In the genomic region with DNA sequence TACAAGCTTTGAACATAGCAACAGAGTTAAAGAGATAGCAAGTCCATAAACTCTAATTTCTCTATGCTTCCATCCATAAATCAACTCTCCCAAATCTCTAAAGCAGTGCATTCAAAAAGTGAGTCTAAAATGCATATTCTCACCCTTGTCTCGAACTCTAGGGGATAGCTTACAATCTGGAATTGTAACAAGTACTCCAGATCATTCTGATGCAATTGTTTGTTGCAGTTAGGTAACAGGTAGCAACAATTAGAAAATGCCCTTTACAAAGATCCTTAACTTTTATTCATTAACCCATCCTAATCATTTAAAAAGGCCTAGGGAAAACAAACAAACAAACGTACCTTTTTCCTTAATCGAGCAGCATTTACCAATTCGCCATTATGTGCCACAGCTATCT, we compare ENCODE assay signal across 3 cellular contexts.
TF ChIP-seq lines count a peak whose summit lies in the region.

No MANE protein-coding gene starts in this region.

TF ChIP-seq in liver, 16 proteins besides CTCF, POLR2A, EP300 and RAD21:
- no peak for TF ChIP-seq EGR1 (IDR thresholded peaks at IDR 0.05; ENCODE audit: low read depth in 2 of 2)
- TF ChIP-seq FOXA1 (IDR thresholded peaks at IDR 0.05): no peak
- TF ChIP-seq HNF4A (conservative IDR thresholded peaks at IDR 0.05): peak in 1 of 2 donors; percentile 10
- TF ChIP-seq SP1 (IDR thresholded peaks at IDR 0.05): peak; percentile 24

TF ChIP-seq in HepG2, 621 proteins besides CTCF, POLR2A, EP300 and RAD21:
- TF ChIP-seq KDM1A (CRISPR knock-in tag; IDR thresholded peaks at IDR 0.05): no peak
- TF ChIP-seq, protein P1, sequence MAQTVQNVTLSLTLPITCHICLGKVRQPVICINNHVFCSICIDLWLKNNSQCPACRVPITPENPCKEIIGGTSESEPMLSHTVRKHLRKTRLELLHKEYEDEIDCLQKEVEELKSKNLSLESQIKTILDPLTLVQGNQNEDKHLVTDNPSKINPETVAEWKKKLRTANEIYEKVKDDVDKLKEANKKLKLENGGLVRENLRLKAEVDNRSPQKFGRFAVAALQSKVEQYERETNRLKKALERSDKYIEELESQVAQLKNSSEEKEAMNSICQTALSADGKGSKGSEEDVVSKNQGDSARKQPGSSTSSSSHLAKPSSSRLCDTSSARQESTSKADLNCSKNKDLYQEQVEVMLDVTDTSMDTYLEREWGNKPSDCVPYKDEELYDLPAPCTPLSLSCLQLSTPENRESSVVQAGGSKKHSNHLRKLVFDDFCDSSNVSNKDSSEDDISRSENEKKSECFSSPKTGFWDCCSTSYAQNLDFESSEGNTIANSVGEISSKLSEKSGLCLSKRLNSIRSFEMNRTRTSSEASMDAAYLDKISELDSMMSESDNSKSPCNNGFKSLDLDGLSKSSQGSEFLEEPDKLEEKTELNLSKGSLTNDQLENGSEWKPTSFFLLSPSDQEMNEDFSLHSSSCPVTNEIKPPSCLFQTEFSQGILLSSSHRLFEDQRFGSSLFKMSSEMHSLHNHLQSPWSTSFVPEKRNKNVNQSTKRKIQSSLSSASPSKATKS (CRISPR knock-in tag; IDR thresholded peaks at IDR 0.05): no peak
- TF ChIP-seq, protein P2, sequence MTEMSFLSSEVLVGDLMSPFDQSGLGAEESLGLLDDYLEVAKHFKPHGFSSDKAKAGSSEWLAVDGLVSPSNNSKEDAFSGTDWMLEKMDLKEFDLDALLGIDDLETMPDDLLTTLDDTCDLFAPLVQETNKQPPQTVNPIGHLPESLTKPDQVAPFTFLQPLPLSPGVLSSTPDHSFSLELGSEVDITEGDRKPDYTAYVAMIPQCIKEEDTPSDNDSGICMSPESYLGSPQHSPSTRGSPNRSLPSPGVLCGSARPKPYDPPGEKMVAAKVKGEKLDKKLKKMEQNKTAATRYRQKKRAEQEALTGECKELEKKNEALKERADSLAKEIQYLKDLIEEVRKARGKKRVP (CRISPR knock-in tag; IDR thresholded peaks at IDR 0.05): 0 out of 4 replicates have a peak, but pooled peaks of 1 of the 2 experiments have one; percentile 18
- TF ChIP-seq, protein P3, sequence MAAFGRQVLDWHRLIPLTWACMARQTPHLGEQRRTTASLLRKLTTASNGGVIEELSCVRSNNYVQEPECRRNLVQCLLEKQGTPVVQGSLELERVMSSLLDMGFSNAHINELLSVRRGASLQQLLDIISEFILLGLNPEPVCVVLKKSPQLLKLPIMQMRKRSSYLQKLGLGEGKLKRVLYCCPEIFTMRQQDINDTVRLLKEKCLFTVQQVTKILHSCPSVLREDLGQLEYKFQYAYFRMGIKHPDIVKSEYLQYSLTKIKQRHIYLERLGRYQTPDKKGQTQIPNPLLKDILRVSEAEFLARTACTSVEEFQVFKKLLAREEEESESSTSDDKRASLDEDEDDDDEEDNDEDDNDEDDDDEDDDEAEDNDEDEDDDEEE (CRISPR knock-in tag; IDR thresholded peaks at IDR 0.05): no peak
- TF ChIP-seq, protein P4, sequence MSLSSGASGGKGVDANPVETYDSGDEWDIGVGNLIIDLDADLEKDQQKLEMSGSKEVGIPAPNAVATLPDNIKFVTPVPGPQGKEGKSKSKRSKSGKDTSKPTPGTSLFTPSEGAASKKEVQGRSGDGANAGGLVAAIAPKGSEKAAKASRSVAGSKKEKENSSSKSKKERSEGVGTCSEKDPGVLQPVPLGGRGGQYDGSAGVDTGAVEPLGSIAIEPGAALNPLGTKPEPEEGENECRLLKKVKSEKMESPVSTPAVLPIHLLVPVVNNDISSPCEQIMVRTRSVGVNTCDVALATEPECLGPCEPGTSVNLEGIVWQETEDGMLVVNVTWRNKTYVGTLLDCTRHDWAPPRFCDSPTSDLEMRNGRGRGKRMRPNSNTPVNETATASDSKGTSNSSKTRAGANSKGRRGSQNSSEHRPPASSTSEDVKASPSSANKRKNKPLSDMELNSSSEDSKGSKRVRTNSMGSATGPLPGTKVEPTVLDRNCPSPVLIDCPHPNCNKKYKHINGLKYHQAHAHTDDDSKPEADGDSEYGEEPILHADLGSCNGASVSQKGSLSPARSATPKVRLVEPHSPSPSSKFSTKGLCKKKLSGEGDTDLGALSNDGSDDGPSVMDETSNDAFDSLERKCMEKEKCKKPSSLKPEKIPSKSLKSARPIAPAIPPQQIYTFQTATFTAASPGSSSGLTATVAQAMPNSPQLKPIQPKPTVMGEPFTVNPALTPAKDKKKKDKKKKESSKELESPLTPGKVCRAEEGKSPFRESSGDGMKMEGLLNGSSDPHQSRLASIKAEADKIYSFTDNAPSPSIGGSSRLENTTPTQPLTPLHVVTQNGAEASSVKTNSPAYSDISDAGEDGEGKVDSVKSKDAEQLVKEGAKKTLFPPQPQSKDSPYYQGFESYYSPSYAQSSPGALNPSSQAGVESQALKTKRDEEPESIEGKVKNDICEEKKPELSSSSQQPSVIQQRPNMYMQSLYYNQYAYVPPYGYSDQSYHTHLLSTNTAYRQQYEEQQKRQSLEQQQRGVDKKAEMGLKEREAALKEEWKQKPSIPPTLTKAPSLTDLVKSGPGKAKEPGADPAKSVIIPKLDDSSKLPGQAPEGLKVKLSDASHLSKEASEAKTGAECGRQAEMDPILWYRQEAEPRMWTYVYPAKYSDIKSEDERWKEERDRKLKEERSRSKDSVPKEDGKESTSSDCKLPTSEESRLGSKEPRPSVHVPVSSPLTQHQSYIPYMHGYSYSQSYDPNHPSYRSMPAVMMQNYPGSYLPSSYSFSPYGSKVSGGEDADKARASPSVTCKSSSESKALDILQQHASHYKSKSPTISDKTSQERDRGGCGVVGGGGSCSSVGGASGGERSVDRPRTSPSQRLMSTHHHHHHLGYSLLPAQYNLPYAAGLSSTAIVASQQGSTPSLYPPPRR (CRISPR knock-in tag; IDR thresholded peaks at IDR 0.05; ENCODE audit: borderline replicate concordance): no peak
- no peak for TF ChIP-seq XBP1 (CRISPR knock-in tag; IDR thresholded peaks at IDR 0.05)
- no peak for TF ChIP-seq ZFY (CRISPR knock-in tag; IDR thresholded peaks at IDR 0.05)
- TF ChIP-seq, protein P5, sequence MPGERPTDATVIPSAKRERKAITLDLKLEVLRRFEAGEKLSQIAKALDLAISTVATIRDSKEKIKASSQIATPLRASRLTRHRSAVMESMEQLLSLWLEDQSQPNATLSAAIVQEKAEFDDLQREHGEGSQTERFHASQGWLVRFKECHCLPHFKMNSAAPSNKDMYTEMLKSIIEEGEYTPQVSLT (CRISPR knock-in tag; IDR thresholded peaks at IDR 0.05; ENCODE audit: borderline replicate concordance, low read depth): no peak

TF ChIP-seq in WTC11, 78 proteins besides CTCF, POLR2A, EP300 and RAD21:
- TF ChIP-seq, protein P6, sequence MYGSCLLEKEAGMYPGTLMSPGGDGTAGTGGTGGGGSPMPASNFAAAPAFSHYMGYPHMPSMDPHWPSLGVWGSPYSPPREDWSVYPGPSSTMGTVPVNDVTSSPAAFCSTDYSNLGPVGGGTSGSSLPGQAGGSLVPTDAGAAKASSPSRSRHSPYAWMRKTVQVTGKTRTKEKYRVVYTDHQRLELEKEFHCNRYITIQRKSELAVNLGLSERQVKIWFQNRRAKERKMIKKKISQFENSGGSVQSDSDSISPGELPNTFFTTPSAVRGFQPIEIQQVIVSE (CRISPR knock-in tag; IDR thresholded peaks at IDR 0.05; ENCODE audit: borderline replicate concordance): no peak
- TF ChIP-seq FOXJ3 (CRISPR knock-in tag; IDR thresholded peaks at IDR 0.05; ENCODE audit: borderline replicate concordance): no peak
- TF ChIP-seq MYBL2 (CRISPR knock-in tag; IDR thresholded peaks at IDR 0.05): no peak
- no peak for TF ChIP-seq PRRX2 (CRISPR knock-in tag; IDR thresholded peaks at IDR 0.05)
- TF ChIP-seq TP53 (CRISPR knock-in tag; IDR thresholded peaks at IDR 0.05): no peak
- TF ChIP-seq, protein P7, sequence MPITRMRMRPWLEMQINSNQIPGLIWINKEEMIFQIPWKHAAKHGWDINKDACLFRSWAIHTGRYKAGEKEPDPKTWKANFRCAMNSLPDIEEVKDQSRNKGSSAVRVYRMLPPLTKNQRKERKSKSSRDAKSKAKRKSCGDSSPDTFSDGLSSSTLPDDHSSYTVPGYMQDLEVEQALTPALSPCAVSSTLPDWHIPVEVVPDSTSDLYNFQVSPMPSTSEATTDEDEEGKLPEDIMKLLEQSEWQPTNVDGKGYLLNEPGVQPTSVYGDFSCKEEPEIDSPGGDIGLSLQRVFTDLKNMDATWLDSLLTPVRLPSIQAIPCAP (CRISPR knock-in tag; IDR thresholded peaks at IDR 0.05): no peak
- TF ChIP-seq, protein P8, sequence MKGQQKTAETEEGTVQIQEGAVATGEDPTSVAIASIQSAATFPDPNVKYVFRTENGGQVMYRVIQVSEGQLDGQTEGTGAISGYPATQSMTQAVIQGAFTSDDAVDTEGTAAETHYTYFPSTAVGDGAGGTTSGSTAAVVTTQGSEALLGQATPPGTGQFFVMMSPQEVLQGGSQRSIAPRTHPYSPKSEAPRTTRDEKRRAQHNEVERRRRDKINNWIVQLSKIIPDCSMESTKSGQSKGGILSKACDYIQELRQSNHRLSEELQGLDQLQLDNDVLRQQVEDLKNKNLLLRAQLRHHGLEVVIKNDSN (CRISPR knock-in tag; IDR thresholded peaks at IDR 0.05): no peak
- no peak for TF ChIP-seq GRHL2 (CRISPR knock-in tag; IDR thresholded peaks at IDR 0.05; ENCODE audit: insufficient replicate concordance, severe bottlenecking)
- TF ChIP-seq, protein P9, sequence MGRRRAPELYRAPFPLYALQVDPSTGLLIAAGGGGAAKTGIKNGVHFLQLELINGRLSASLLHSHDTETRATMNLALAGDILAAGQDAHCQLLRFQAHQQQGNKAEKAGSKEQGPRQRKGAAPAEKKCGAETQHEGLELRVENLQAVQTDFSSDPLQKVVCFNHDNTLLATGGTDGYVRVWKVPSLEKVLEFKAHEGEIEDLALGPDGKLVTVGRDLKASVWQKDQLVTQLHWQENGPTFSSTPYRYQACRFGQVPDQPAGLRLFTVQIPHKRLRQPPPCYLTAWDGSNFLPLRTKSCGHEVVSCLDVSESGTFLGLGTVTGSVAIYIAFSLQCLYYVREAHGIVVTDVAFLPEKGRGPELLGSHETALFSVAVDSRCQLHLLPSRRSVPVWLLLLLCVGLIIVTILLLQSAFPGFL (CRISPR knock-in tag; IDR thresholded peaks at IDR 0.05; ENCODE audit: borderline replicate concordance): no peak
- TF ChIP-seq ZNF219 (CRISPR knock-in tag; IDR thresholded peaks at IDR 0.05; ENCODE audit: borderline replicate concordance): no peak
- no peak for TF ChIP-seq NFATC4 (CRISPR knock-in tag; IDR thresholded peaks at IDR 0.05)
- no peak for TF ChIP-seq OVOL2 (CRISPR knock-in tag; IDR thresholded peaks at IDR 0.05; ENCODE audit: borderline replicate concordance)
- TF ChIP-seq NR2C2 (CRISPR knock-in tag; IDR thresholded peaks at IDR 0.05): no peak
- TF ChIP-seq, protein P10, sequence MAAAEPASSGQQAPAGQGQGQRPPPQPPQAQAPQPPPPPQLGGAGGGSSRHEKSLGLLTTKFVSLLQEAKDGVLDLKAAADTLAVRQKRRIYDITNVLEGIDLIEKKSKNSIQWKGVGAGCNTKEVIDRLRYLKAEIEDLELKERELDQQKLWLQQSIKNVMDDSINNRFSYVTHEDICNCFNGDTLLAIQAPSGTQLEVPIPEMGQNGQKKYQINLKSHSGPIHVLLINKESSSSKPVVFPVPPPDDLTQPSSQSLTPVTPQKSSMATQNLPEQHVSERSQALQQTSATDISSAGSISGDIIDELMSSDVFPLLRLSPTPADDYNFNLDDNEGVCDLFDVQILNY (CRISPR knock-in tag; IDR thresholded peaks at IDR 0.05): no peak
- TF ChIP-seq, protein P11, sequence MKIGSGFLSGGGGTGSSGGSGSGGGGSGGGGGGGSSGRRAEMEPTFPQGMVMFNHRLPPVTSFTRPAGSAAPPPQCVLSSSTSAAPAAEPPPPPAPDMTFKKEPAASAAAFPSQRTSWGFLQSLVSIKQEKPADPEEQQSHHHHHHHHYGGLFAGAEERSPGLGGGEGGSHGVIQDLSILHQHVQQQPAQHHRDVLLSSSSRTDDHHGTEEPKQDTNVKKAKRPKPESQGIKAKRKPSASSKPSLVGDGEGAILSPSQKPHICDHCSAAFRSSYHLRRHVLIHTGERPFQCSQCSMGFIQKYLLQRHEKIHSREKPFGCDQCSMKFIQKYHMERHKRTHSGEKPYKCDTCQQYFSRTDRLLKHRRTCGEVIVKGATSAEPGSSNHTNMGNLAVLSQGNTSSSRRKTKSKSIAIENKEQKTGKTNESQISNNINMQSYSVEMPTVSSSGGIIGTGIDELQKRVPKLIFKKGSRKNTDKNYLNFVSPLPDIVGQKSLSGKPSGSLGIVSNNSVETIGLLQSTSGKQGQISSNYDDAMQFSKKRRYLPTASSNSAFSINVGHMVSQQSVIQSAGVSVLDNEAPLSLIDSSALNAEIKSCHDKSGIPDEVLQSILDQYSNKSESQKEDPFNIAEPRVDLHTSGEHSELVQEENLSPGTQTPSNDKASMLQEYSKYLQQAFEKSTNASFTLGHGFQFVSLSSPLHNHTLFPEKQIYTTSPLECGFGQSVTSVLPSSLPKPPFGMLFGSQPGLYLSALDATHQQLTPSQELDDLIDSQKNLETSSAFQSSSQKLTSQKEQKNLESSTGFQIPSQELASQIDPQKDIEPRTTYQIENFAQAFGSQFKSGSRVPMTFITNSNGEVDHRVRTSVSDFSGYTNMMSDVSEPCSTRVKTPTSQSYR (CRISPR knock-in tag; IDR thresholded peaks at IDR 0.05): no peak
- TF ChIP-seq, protein P12, sequence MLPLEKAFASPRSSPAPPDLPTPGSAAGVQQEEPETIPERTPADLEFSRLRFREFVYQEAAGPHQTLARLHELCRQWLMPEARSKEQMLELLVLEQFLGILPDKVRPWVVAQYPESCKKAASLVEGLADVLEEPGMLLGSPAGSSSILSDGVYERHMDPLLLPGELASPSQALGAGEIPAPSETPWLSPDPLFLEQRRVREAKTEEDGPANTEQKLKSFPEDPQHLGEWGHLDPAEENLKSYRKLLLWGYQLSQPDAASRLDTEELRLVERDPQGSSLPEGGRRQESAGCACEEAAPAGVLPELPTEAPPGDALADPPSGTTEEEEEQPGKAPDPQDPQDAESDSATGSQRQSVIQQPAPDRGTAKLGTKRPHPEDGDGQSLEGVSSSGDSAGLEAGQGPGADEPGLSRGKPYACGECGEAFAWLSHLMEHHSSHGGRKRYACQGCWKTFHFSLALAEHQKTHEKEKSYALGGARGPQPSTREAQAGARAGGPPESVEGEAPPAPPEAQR (CRISPR knock-in tag; IDR thresholded peaks at IDR 0.05): no peak
- TF ChIP-seq NFE2L1 (CRISPR knock-in tag; IDR thresholded peaks at IDR 0.05): no peak
- TF ChIP-seq ZNF317 (CRISPR knock-in tag; IDR thresholded peaks at IDR 0.05; ENCODE audit: borderline replicate concordance, low read depth): no peak
- TF ChIP-seq, protein P13, sequence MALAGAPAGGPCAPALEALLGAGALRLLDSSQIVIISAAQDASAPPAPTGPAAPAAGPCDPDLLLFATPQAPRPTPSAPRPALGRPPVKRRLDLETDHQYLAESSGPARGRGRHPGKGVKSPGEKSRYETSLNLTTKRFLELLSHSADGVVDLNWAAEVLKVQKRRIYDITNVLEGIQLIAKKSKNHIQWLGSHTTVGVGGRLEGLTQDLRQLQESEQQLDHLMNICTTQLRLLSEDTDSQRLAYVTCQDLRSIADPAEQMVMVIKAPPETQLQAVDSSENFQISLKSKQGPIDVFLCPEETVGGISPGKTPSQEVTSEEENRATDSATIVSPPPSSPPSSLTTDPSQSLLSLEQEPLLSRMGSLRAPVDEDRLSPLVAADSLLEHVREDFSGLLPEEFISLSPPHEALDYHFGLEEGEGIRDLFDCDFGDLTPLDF (CRISPR knock-in tag; IDR thresholded peaks at IDR 0.05): no peak
